In the genomic region with DNA sequence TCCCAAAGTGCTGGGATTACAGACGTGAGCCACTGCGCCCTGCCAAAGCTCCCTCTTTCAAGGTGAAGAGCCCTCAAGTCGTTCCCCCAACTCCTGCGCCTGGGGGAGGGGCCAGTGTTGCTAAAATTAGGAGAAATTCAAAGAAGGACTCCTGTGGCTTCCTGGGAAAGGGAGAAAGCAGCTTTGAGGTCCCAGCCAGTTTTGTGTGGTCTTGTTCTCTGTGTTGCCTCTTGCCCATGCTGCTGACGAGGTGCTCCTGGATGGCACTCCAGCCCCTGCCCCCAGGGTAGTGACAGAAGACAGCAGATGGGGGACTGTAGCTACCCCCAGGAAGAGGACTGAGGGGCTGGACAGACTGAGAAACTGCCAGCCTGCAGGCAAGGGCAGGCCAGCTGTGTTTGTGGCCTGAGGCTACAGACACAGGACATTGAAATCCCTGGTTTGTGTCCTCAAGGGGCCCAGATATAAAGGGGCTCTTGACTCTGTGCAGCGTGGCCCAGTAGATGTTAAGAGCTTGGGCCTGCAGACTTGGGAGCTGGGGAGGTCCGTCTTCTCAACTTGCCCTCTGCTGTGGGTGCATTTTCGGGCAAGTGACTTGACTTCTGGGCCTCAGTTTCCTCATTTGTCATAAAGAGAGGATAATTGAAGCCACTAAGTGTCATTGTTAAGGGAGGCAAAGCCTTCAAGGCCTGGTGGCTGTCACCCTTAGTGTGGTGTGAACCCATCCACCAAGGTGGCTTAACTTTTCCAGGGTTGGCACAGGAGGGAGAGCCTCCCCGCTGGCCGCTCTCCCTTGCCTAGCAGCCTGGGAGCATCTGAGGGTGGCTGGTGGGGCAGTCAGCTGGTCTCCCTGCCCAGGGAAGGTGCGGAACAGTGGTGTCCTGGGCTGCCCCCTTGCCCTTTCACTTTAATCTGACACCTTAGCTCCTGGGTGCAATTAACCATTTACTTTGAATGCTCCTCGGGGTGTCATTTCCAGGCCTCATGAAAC, we compare ENCODE assay signal across 10 cellular contexts. TPM values are rescaled to one million over a fixed set of nuclear protein-coding genes. Genes with fewer than 3 reads are reported as not detected.
A peak's percentile ranks its signal among the peaks of the same experiment; 100 is the strongest.
DNase-seq lines count a peak whose midpoint lies in the region; ATAC-seq, FAIRE-seq and TF ChIP-seq lines count a peak whose summit lies in the region.
"Had no signal": no experiment of that assay in that cellular context is flagged by ENCODE, and none has a peak within 500 bp of the region (broad histone marks: within the 10 kb centered on the region; RNA-seq: fewer than 3 reads in every experiment).

No MANE protein-coding gene starts in this region.

- no peak overlapping the region for H3K4me3 ChIP-seq in keratinocyte (ENCODE audit: control insufficient read depth in 2 of 3, extremely low read depth in 1 of 3, insufficient read depth in 2 of 3, low read depth in 1 of 3, low read length in 3 of 3)
- peak overlapping the region; percentile 26 for H3K4me3 ChIP-seq in thoracic aorta

- intact Hi-C loops in activated naive CD4-positive, alpha-beta T cell treated with anti-CD3 and anti-CD28 coated beads for 36 hours (cut with micrococcal nuclease): loop anchor here (1.0 to 10.0 kb wide), 5 partner anchors 78 to 1234 kb away; a partner anchor contains a TSS

- no peaks in the 10 kb centered on the region for H3K27me3 ChIP-seq in keratinocyte (ENCODE audit: control insufficient read depth, extremely low read depth, insufficient read depth, low read length)
- no peaks in the 10 kb centered on the region for H3K27me3 ChIP-seq in thoracic aorta (replicated peaks; ENCODE audit: insufficient read depth)

- peaks cover 51% of the 10 kb centered on the region for H3K4me1 Mint-ChIP-seq in activated naive CD4-positive, alpha-beta T cell treated with anti-CD3 and anti-CD28 coated beads for 36 hours (ENCODE audit: low read depth)
- H3K4me1 Mint-ChIP-seq in activated CD4-positive, alpha-beta memory T cell treated with anti-CD3 and anti-CD28 coated beads, Interleukin-2, amount 10 ng/mL, durations not matched to agents 7 days and 5 days: peaks cover 57% of the 10 kb centered on the region

- H4K20me1 ChIP-seq in keratinocyte (ENCODE audit: control insufficient read depth, extremely low read depth, insufficient read depth, low read length): no peaks in the 10 kb centered on the region

- POLR2A ChIA-PET in activated CD4-positive, alpha-beta memory T cell treated with anti-CD3 and anti-CD28 coated beads, Interleukin-2, amount 10 ng/mL, durations not matched to agents 7 days and 5 days (lab: Charles Lee): interaction anchor here (0.9 to 22.6 kb wide), 20 partner anchors 11 to 484 kb away, joined by 3 to 1335 read pairs (median 8); a partner anchor contains a TSS

- H3K4me1 ChIP-seq in keratinocyte (ENCODE audit: control insufficient read depth, extremely low read depth, insufficient read depth, low read length) (peaks cover 41% of the 10 kb centered on the region), thoracic aorta (ENCODE audit: control insufficient read depth in 1 of 2, low read depth in 2 of 2) (peaks cover 40 to 50% of the 10 kb centered on the region in 2 donors)

- H3K27me3 Mint-ChIP-seq in activated naive CD4-positive, alpha-beta T cell treated with anti-CD3 and anti-CD28 coated beads for 36 hours (ENCODE audit: low read depth): no peaks in the 10 kb centered on the region
- H3K27me3 Mint-ChIP-seq in activated CD4-positive, alpha-beta memory T cell treated with anti-CD3 and anti-CD28 coated beads, Interleukin-2, amount 10 ng/mL, durations not matched to agents 7 days and 5 days: no peaks in the 10 kb centered on the region

- H3K9me3 ChIP-seq in keratinocyte (ENCODE audit: control insufficient read depth, low read depth, low read length) (no peaks in the 10 kb centered on the region), thoracic aorta (no peaks in the 10 kb centered on the region)

- no peak overlapping the region for H2AFZ ChIP-seq in keratinocyte (ENCODE audit: control insufficient read depth, low read length)

- H3K36me3 Mint-ChIP-seq in activated naive CD4-positive, alpha-beta T cell treated with anti-CD3 and anti-CD28 coated beads for 36 hours (ENCODE audit: low read depth): peaks cover 54% of the 10 kb centered on the region
- peaks cover 61% of the 10 kb centered on the region for H3K36me3 Mint-ChIP-seq in activated CD4-positive, alpha-beta memory T cell treated with anti-CD3 and anti-CD28 coated beads, Interleukin-2, amount 10 ng/mL, durations not matched to agents 7 days and 5 days (ENCODE audit: low read depth)

- no peak for TF ChIP-seq CTCF in keratinocyte (optimal IDR thresholded peaks at IDR 0.05 in 1 of 3, IDR thresholded peaks at IDR 0.05 in 1 of 3, conservative IDR thresholded peaks at IDR 0.05 in 1 of 3; ENCODE audit: extremely low read depth in 1 of 3, insufficient read depth in 2 of 3, low read length in 3 of 3)
- TF ChIP-seq CTCF in thoracic aorta (IDR thresholded peaks at IDR 0.05): no peak

- dilution Hi-C loops in keratinocyte (cut with MboI; ENCODE audit: extremely low pct_ligation_motif_present, low sequenced_read_pairs): no loop called here

- H3K36me3 ChIP-seq in keratinocyte (ENCODE audit: control insufficient read depth in 2 of 2, extremely low read depth in 1 of 2, insufficient read depth in 2 of 2, low read length in 2 of 2) (peaks cover 6 to 12% of the 10 kb centered on the region in 2 experiments), thoracic aorta (peaks cover 4% of the 10 kb centered on the region)

- H3K4me2 ChIP-seq in keratinocyte (ENCODE audit: control insufficient read depth, extremely low read depth, insufficient read depth, low read depth, low read length): peak overlapping the region; percentile 10

- H3K9me3 Mint-ChIP-seq in activated naive CD4-positive, alpha-beta T cell treated with anti-CD3 and anti-CD28 coated beads for 36 hours: no peaks in the 10 kb centered on the region
- no peaks in the 10 kb centered on the region for H3K9me3 Mint-ChIP-seq in activated CD4-positive, alpha-beta memory T cell treated with anti-CD3 and anti-CD28 coated beads, Interleukin-2, amount 10 ng/mL, durations not matched to agents 7 days and 5 days

- no peak overlapping the region for H3K9ac ChIP-seq in keratinocyte (ENCODE audit: control insufficient read depth, extremely low read depth, insufficient read depth, low read length)

- no peak for ATAC-seq in thoracic aorta (ENCODE audit: insufficient number of reproducible peaks, low FRiP score, low read depth)

- CTCF ChIA-PET in activated naive CD4-positive, alpha-beta T cell treated with anti-CD3 and anti-CD28 coated beads for 36 hours (lab: Charles Lee): interaction anchor here (0.5 to 3.5 kb wide), 8 partner anchors 10 to 90 kb away, joined by 3 to 18 read pairs (median 4); no protein-coding TSS in a partner anchor
- CTCF ChIA-PET in activated CD4-positive, alpha-beta memory T cell treated with anti-CD3 and anti-CD28 coated beads, Interleukin-2, amount 10 ng/mL, durations not matched to agents 7 days and 5 days (lab: Charles Lee): interaction anchor here (0.9 to 4.4 kb wide), 8 partner anchors 11 to 148 kb away, joined by 3 to 32 read pairs (median 6); no protein-coding TSS in a partner anchor

- H3K79me2 ChIP-seq in keratinocyte (ENCODE audit: control insufficient read depth, insufficient read depth, low read length): peaks cover 22% of the 10 kb centered on the region

- H3K9me1 ChIP-seq in keratinocyte (ENCODE audit: control insufficient read depth, extremely low read depth, insufficient read depth, low read length): peaks cover 2% of the 10 kb centered on the region

- H3K27ac ChIP-seq in keratinocyte (ENCODE audit: control insufficient read depth, insufficient read depth, low read length) (peak overlapping the region; percentile 90), thoracic aorta (peak overlapping the region in 1 of 2 donors; percentile 18)

- H3K4me3 Mint-ChIP-seq in activated naive CD4-positive, alpha-beta T cell treated with anti-CD3 and anti-CD28 coated beads for 36 hours: peak overlapping the region; percentile 88
- H3K4me3 Mint-ChIP-seq in activated CD4-positive, alpha-beta memory T cell treated with anti-CD3 and anti-CD28 coated beads, Interleukin-2, amount 10 ng/mL, durations not matched to agents 7 days and 5 days: peak overlapping the region; percentile 96

- peak; percentile 41 for DNase-seq in activated naive CD4-positive, alpha-beta T cell treated with anti-CD3 and anti-CD28 coated beads for 36 hours
- DNase-seq in activated naive CD4-positive, alpha-beta T cell (lab: John Stamatoyannopoulos, UW): no peak
- DNase-seq in activated CD4-positive, alpha-beta memory T cell treated with anti-CD3 and anti-CD28 coated beads, Interleukin-2, amount 10 ng/mL, durations not matched to agents 7 days and 5 days: peak; percentile 32
- DNase-seq in keratinocyte (ENCODE audit: low read depth, low spot score): no peak
- no peak for DNase-seq in thoracic aorta (ENCODE audit: low spot score)
- DNase-seq in SW480 (ENCODE audit: low spot score): no peak
- no peak for DNase-seq in NCI-H446 treated with DMSO at 0.1 percent for 48 hours (lab: John Stamatoyannopoulos, UW)
- no peak for DNase-seq in central memory CD4-positive, alpha-beta T cell
- DNase-seq: GOT3, NCI-H146 had no signal

- no peak for FAIRE-seq in keratinocyte (lab: Jason Lieb, UNC)

- H3K27ac Mint-ChIP-seq in activated naive CD4-positive, alpha-beta T cell treated with anti-CD3 and anti-CD28 coated beads for 36 hours: peak overlapping the region; percentile 100
- peak overlapping the region; percentile 98 for H3K27ac Mint-ChIP-seq in activated CD4-positive, alpha-beta memory T cell treated with anti-CD3 and anti-CD28 coated beads, Interleukin-2, amount 10 ng/mL, durations not matched to agents 7 days and 5 days

RNA-seq across cellular contexts. Expression of a gene that starts 4.1 kb away (rescaled TPM):
- 100 to 1,000 TPM; 467 to 472 TPM for total RNA-seq in activated naive CD4-positive, alpha-beta T cell treated with anti-CD3 and anti-CD28 coated beads for 36 hours
- total RNA-seq in activated CD4-positive, alpha-beta memory T cell treated with anti-CD3 and anti-CD28 coated beads, Interleukin-2, amount 10 ng/mL, durations not matched to agents 7 days and 5 days: 100 to 1,000 TPM; 524 to 546 TPM
- 9.4 to 33.9 TPM (median 28.7 TPM) in 3 replicates for polyA plus RNA-seq in keratinocyte
- 6.8 TPM for polyA plus RNA-seq in keratinocyte (2011; ENCODE audit: low read depth)
- 11.8 and 17.0 TPM in 2 replicates for polyA plus RNA-seq in keratinocyte (2011; cell fraction: cytosol; rRNA removed)
- polyA plus RNA-seq in keratinocyte (2011; cell fraction: nucleus; rRNA removed): 7.4 and 8.5 TPM in 2 replicates
- 23.6 and 57.0 TPM in 2 replicates for polyA plus RNA-seq in keratinocyte (2012; ENCODE audit: low replicate concordance)
- polyA minus RNA-seq in keratinocyte: 5.9 to 16.6 TPM (median 8.9 TPM) in 3 replicates
- 31.7 TPM for polyA minus RNA-seq in keratinocyte (2011; cell fraction: cytosol; rRNA and poly(A)+ RNA removed)
- 5.0 and 8.5 TPM in 2 replicates for polyA minus RNA-seq in keratinocyte (2011; cell fraction: nucleus; rRNA and poly(A)+ RNA removed)
- 10 to 100 TPM in 1 of 2 donors, 1 to 10 TPM in 1; 9.9 to 14.9 TPM for total RNA-seq in thoracic aorta

RNA-seq across cellular contexts. Expression of a gene that starts 29.0 kb away (rescaled TPM):
- total RNA-seq in activated naive CD4-positive, alpha-beta T cell treated with anti-CD3 and anti-CD28 coated beads for 36 hours: 10 to 100 TPM; 38.1 to 45.3 TPM
- 10 to 100 TPM; 79.8 to 83.9 TPM for total RNA-seq in activated CD4-positive, alpha-beta memory T cell treated with anti-CD3 and anti-CD28 coated beads, Interleukin-2, amount 10 ng/mL, durations not matched to agents 7 days and 5 days
- polyA plus RNA-seq in keratinocyte: not detected in 3 replicates
- polyA plus RNA-seq in keratinocyte (2011; ENCODE audit: low read depth): not detected
- polyA plus RNA-seq in keratinocyte (2011; cell fraction: cytosol; rRNA removed): not detected in 2 replicates
- polyA plus RNA-seq in keratinocyte (2011; cell fraction: nucleus; rRNA removed): not detected in 2 replicates
- polyA plus RNA-seq in keratinocyte (2012; ENCODE audit: low replicate concordance): not detected in 2 replicates
- not detected in 3 replicates for polyA minus RNA-seq in keratinocyte
- polyA minus RNA-seq in keratinocyte (2011; cell fraction: cytosol; rRNA and poly(A)+ RNA removed): not detected
- polyA minus RNA-seq in keratinocyte (2011; cell fraction: nucleus; rRNA and poly(A)+ RNA removed): not detected in 2 replicates
- 1 to 10 TPM in 1 of 2 donors, under 1 TPM in 1; 0.41 to 1.9 TPM for total RNA-seq in thoracic aorta

RNA-seq across cellular contexts. Expression of a gene that starts 38.8 kb away (rescaled TPM):
- total RNA-seq in activated naive CD4-positive, alpha-beta T cell treated with anti-CD3 and anti-CD28 coated beads for 36 hours: under 1 TPM; 0.52 TPM
- total RNA-seq in activated CD4-positive, alpha-beta memory T cell treated with anti-CD3 and anti-CD28 coated beads, Interleukin-2, amount 10 ng/mL, durations not matched to agents 7 days and 5 days: 1 to 10 TPM; 1.4 to 1.9 TPM
- 1.1 to 4.8 TPM (median 1.6 TPM) in 3 replicates for polyA plus RNA-seq in keratinocyte
- polyA plus RNA-seq in keratinocyte (2011; ENCODE audit: low read depth): 2.3 TPM
- 0.62 and 1.3 TPM in 2 replicates for polyA plus RNA-seq in keratinocyte (2011; cell fraction: cytosol; rRNA removed)
- polyA plus RNA-seq in keratinocyte (2011; cell fraction: nucleus; rRNA removed): 11.1 and 14.7 TPM in 2 replicates
- 1.3 and 2.2 TPM in 2 replicates for polyA plus RNA-seq in keratinocyte (2012; ENCODE audit: low replicate concordance)
- 1.7 to 11.3 TPM (median 9.9 TPM) in 3 replicates for polyA minus RNA-seq in keratinocyte
- polyA minus RNA-seq in keratinocyte (2011; cell fraction: cytosol; rRNA and poly(A)+ RNA removed): 2.1 TPM
- 5.6 and 9.3 TPM in 2 replicates for polyA minus RNA-seq in keratinocyte (2011; cell fraction: nucleus; rRNA and poly(A)+ RNA removed)
- total RNA-seq in thoracic aorta: 1 to 10 TPM; 6.1 to 6.9 TPM

Comparison
In these comparisons a context has a peak if more than half of its experiments do, and no peak if none do; other contexts are left out.
1. DNase-seq: peak in activated naive CD4-positive, alpha-beta T cell treated with anti-CD3 and anti-CD28 coated beads for 36 hours (single experiment) and activated CD4-positive, alpha-beta memory T cell treated with anti-CD3 and anti-CD28 coated beads, Interleukin-2, amount 10 ng/mL, durations not matched to agents 7 days and 5 days (single experiment); none in activated naive CD4-positive, alpha-beta T cell (0 of 4), keratinocyte (single experiment), thoracic aorta (single experiment), SW480 (single experiment), NCI-H446 treated with DMSO at 0.1 percent for 48 hours (single experiment) and central memory CD4-positive, alpha-beta T cell (single experiment).
2. RNA of a gene that starts 4.1 kb away (total RNA-seq): 524 to 546 TPM in activated CD4-positive, alpha-beta memory T cell treated with anti-CD3 and anti-CD28 coated beads, Interleukin-2, amount 10 ng/mL, durations not matched to agents 7 days and 5 days and 467 to 472 TPM in activated naive CD4-positive, alpha-beta T cell treated with anti-CD3 and anti-CD28 coated beads for 36 hours; 9.9 to 14.9 TPM in thoracic aorta; every median in the first group is over 10 times any median in the second.
3. RNA of a gene that starts 29.0 kb away (total RNA-seq): 79.8 to 83.9 TPM in activated CD4-positive, alpha-beta memory T cell treated with anti-CD3 and anti-CD28 coated beads, Interleukin-2, amount 10 ng/mL, durations not matched to agents 7 days and 5 days and 38.1 to 45.3 TPM in activated naive CD4-positive, alpha-beta T cell treated with anti-CD3 and anti-CD28 coated beads for 36 hours; 0.41 to 1.9 TPM in thoracic aorta; every median in the first group is over 10 times any median in the second.